8 cellular contexts compared by ENCODE assay signal in the genomic region with DNA sequence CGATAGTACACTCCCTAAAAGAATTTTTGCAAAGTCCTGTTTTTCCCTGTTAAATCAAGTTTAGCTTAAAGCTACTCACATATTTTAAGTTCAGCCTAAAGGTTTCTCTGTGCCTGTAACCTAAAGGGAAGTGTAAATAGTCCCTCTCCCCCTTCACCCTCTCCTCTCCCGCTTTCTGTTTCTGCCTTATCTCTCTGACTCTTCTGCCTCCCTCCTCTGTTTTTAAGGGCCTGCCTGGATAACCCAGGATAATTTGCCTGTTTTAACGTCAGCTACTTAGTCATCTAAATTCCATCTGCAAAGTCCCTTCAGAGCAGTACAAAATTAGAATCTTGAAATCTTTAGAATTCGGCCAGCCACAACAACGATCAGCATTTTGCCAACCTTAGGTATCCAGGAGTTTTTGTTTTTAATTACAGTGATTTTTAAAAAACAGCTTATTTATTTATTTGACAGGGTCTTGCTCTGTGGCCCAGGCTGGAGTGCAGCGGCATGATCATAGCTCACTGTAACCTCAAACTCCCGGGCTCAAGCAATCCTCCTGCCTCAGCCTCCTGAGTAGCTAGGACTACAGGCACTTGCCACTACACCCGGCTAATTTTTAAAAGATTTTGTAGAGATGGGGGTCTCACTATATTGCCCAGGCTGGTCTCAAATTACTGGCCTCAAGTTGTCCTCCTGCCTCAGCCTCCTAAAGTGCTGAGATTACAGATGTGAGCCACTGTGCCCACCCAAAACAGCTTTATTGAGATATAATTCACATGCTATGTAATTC.
DNase-seq lines count a peak whose midpoint lies in the region; ATAC-seq and TF ChIP-seq lines count a peak whose summit lies in the region.

No MANE protein-coding gene starts in this region.

- H3K27me3 Mint-ChIP-seq in T-helper 1 cell treated with Interleukin-12 subunit alpha and Interleukin-12 subunit beta and Interleukin-4 antibody, amounts not matched to agents 30 μg/mL and 1 μg/mL, for 36 hours (ENCODE audit: low read depth): peaks cover 22% of the 10 kb centered on the region
- no peaks in the 10 kb centered on the region for H3K27me3 Mint-ChIP-seq in effector memory CD8-positive, alpha-beta T cell

- H3K27ac Mint-ChIP-seq in T-helper 1 cell treated with Interleukin-12 subunit alpha and Interleukin-12 subunit beta and Interleukin-4 antibody, amounts not matched to agents 30 μg/mL and 1 μg/mL, for 36 hours: peak overlapping the region; percentile 70
- peak overlapping the region; percentile 81 to 95 for H3K27ac Mint-ChIP-seq in effector memory CD8-positive, alpha-beta T cell

- intact Hi-C loops in PC-9 (cut with micrococcal nuclease; ENCODE audit: unreplicated experiment): loop anchor here (5.0 to 10.0 kb wide), 3 partner anchors 120 to 878 kb away; no protein-coding TSS in a partner anchor

- H3K27ac ChIP-seq in PC-9: no peak overlapping the region
- H3K27ac ChIP-seq in mucosa of rectum (ENCODE audit: low read depth in 2 of 2, low read length in 2 of 2): peak overlapping the region; percentile 54 to 82

- H3K9me3 ChIP-seq in PC-9 (ENCODE audit: insufficient read depth, low read depth) (no peaks in the 10 kb centered on the region), mucosa of rectum (ENCODE audit: control insufficient read depth in 2 of 2, low read length in 2 of 2) (no peaks in the 10 kb centered on the region)

- no peaks in the 10 kb centered on the region for H3K36me3 Mint-ChIP-seq in T-helper 1 cell treated with Interleukin-12 subunit alpha and Interleukin-12 subunit beta and Interleukin-4 antibody, amounts not matched to agents 30 μg/mL and 1 μg/mL, for 36 hours (ENCODE audit: low read depth)
- H3K36me3 Mint-ChIP-seq in effector memory CD8-positive, alpha-beta T cell (ENCODE audit: insufficient read depth): peaks cover 4% of the 10 kb centered on the region

- no peaks in the 10 kb centered on the region for H3K36me3 ChIP-seq in PC-9 (ENCODE audit: low read depth)
- H3K36me3 ChIP-seq in mucosa of rectum (ENCODE audit: control insufficient read depth in 2 of 2, insufficient read depth in 2 of 2, low read length in 2 of 2): no peaks in the 10 kb centered on the region

- peak overlapping the region; percentile 33 for H3K4me3 Mint-ChIP-seq in T-helper 1 cell treated with Interleukin-12 subunit alpha and Interleukin-12 subunit beta and Interleukin-4 antibody, amounts not matched to agents 30 μg/mL and 1 μg/mL, for 36 hours
- H3K4me3 Mint-ChIP-seq in effector memory CD8-positive, alpha-beta T cell: peak overlapping the region; percentile 67 to 70

- H4K20me1 ChIP-seq in PC-9 (ENCODE audit: insufficient read depth): no peaks in the 10 kb centered on the region

- peak; percentile 12 for ATAC-seq in HG02840 (IDR thresholded peaks at IDR 0.05; ENCODE audit: low FRiP score, unreplicated experiment)
- peak; percentile 2 for ATAC-seq in effector memory CD8-positive, alpha-beta T cell (replicated peaks)

- no peaks in the 10 kb centered on the region for H3K27me3 ChIP-seq in PC-9 (ENCODE audit: insufficient read depth, low read depth)
- no peaks in the 10 kb centered on the region for H3K27me3 ChIP-seq in mucosa of rectum (ENCODE audit: control insufficient read depth in 2 of 2, insufficient read depth in 2 of 2, low read length in 2 of 2)

- H2AFZ ChIP-seq in PC-9: peak overlapping the region; percentile 74; the same call in 1 of the 2 replicates

- H3K9ac ChIP-seq in mucosa of rectum (ENCODE audit: low read depth in 1 of 2, low read length in 2 of 2): peak overlapping the region; percentile 35 to 47

- H3K9me2 ChIP-seq in PC-9 (ENCODE audit: insufficient read depth): no peaks in the 10 kb centered on the region

- H3K4me2 ChIP-seq in PC-9: peak overlapping the region; percentile 65

- no peak for TF ChIP-seq CTCF in PC-9 (conservative IDR thresholded peaks at IDR 0.05)

- H3K4me3 ChIP-seq in PC-9 (no peak overlapping the region), mucosa of rectum (ENCODE audit: low read length in 2 of 2) (peak overlapping the region; percentile 26 to 51)

- H3K79me2 ChIP-seq in PC-9 (ENCODE audit: low read depth): no peaks in the 10 kb centered on the region

- TSS peak; percentile 97 for BruUV-seq in PC-9 (replicated peaks; lab: Mats Ljungman, UMichigan)

- DNase-seq in T-helper 1 cell: no peak
- no peak for DNase-seq in PC-9
- no peak for DNase-seq in effector memory CD8-positive, alpha-beta T cell
- DNase-seq in NCI-H2029 (lab: John Stamatoyannopoulos, UW): no peak
- DNase-seq in DMS153 treated with DMSO at 0.1 percent for 48 hours (lab: John Stamatoyannopoulos, UW; ENCODE audit: unreplicated experiment): no peak

- POLR2A ChIA-PET in PC-9 (lab: Charles Lee; ENCODE audit: unreplicated experiment): interaction anchor here (0.6 to 0.7 kb wide), 2 partner anchors 105 to 557 kb away, joined by 3 read pairs; no protein-coding TSS in a partner anchor

- CTCF ChIA-PET in PC-9 (lab: Charles Lee): interaction anchor here (0.6 to 2.3 kb wide), 21 partner anchors 12 to 458 kb away, joined by 3 to 22 read pairs (median 5); a partner anchor contains a TSS

- no peaks in the 10 kb centered on the region for H3K9me3 Mint-ChIP-seq in T-helper 1 cell treated with Interleukin-12 subunit alpha and Interleukin-12 subunit beta and Interleukin-4 antibody, amounts not matched to agents 30 μg/mL and 1 μg/mL, for 36 hours
- no peaks in the 10 kb centered on the region for H3K9me3 Mint-ChIP-seq in effector memory CD8-positive, alpha-beta T cell

- peaks cover 13% of the 10 kb centered on the region; the same call in 1 of the 2 replicates for H3K4me1 ChIP-seq in PC-9 (replicated peaks; ENCODE audit: insufficient read depth)
- peaks cover 8 to 12% of the 10 kb centered on the region in 2 donors for H3K4me1 ChIP-seq in mucosa of rectum (ENCODE audit: control insufficient read depth in 2 of 2, insufficient read depth in 2 of 2, low read length in 2 of 2)

- no peaks in the 10 kb centered on the region; the same call in 1 of the 2 replicates for H3F3A ChIP-seq in PC-9 (ENCODE audit: insufficient read depth, low read depth)

- peaks cover 16% of the 10 kb centered on the region for H3K4me1 Mint-ChIP-seq in T-helper 1 cell treated with Interleukin-12 subunit alpha and Interleukin-12 subunit beta and Interleukin-4 antibody, amounts not matched to agents 30 μg/mL and 1 μg/mL, for 36 hours (ENCODE audit: low read depth)
- peaks cover 13 to 14% of the 10 kb centered on the region in 2 donors for H3K4me1 Mint-ChIP-seq in effector memory CD8-positive, alpha-beta T cell (ENCODE audit: low read depth in 2 of 2)
